11 cellular contexts compared by ENCODE assay signal in the genomic region with DNA sequence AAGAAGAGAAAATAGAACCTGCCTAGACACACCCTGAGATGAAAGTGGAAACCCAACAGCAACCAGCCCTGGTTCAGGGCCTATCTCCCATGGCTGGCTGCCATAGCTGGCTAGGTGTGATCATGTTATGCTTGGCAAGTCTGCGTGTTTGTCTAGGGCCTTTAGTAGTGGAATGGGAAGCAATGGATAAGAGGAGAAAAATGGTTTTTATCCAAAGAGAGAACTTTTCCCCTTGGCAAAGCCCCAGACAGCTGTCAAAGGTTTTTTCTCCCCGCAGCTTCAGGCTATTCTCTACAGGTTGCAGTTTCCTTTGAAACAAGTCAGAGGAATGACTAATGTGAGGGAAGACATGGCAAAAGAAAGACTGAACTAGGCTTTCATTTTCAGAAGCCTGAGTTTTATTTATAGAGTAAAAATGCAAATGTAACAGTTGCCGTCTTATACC.
A peak's percentile ranks its signal among the peaks of the same experiment; 100 is the strongest.
DNase-seq lines count a peak whose midpoint lies in the region; ATAC-seq and TF ChIP-seq lines count a peak whose summit lies in the region.
"Had no signal": no experiment of that assay in that cellular context is flagged by ENCODE, and none has a peak within 500 bp of the region (broad histone marks: within the 10 kb centered on the region; RNA-seq: fewer than 3 reads in every experiment).

No MANE protein-coding gene starts in this region.

- H3K4me3 ChIP-seq in fibroblast of the aortic adventitia (ENCODE audit: low read depth, low read length) (no peak overlapping the region), esophagus squamous epithelium (no peak overlapping the region), Caco-2 (ENCODE audit: low read depth, low read length) (no peak overlapping the region)
- H3K4me3 ChIP-seq: SK-N-MC had no signal

- 32 to 53% methylated on average over 3 of the region's 3 CpGs for WGBS in esophagus squamous epithelium, 2 donors

- H3K27ac Mint-ChIP-seq in Caco-2 (ENCODE audit: unreplicated experiment) = no peak overlapping the region
- H3K27ac Mint-ChIP-seq: nephron progenitor cell had no signal

- H3K36me3 ChIP-seq in esophagus squamous epithelium (no peaks in the 10 kb centered on the region), Caco-2 (ENCODE audit: control insufficient read depth, insufficient read depth, low read length) (no peaks in the 10 kb centered on the region)

- TF ChIP-seq POLR2A in esophagus squamous epithelium (IDR thresholded peaks at IDR 0.05) = no peak

- TF ChIP-seq CTCF in fibroblast of the aortic adventitia (IDR thresholded peaks at IDR 0.05; ENCODE audit: insufficient read depth, low read length) (no peak), esophagus squamous epithelium (IDR thresholded peaks at IDR 0.05) (no peak), Caco-2 (IDR thresholded peaks at IDR 0.05; ENCODE audit: insufficient read depth in 1 of 2, low read depth in 1 of 2, low read length in 1 of 2, severe bottlenecking in 1 of 2, unreplicated experiment in 1 of 2) (no peak)

- CTCF ChIA-PET in Caco-2 (lab: Charles Lee) = no interaction called here

- no peaks in the 10 kb centered on the region for H3K4me1 Mint-ChIP-seq in Caco-2 (ENCODE audit: low read depth, unreplicated experiment)

- peaks cover 4% of the 10 kb centered on the region for H3K27me3 Mint-ChIP-seq in Caco-2 (ENCODE audit: insufficient read depth, unreplicated experiment)

- H3K9me3 Mint-ChIP-seq in Caco-2 (ENCODE audit: unreplicated experiment) = no peaks in the 10 kb centered on the region
- H3K9me3 Mint-ChIP-seq: nephron progenitor cell had no signal

- H3K4me3 Mint-ChIP-seq in Caco-2 (ENCODE audit: unreplicated experiment) = no peak overlapping the region
- H3K4me3 Mint-ChIP-seq: nephron progenitor cell had no signal

- no peak overlapping the region for H3K27ac ChIP-seq in esophagus squamous epithelium
- H3K27ac ChIP-seq: SK-N-MC had no signal

- H3K36me3 Mint-ChIP-seq in Caco-2 (ENCODE audit: insufficient read depth, unreplicated experiment) = no peaks in the 10 kb centered on the region

- H3K27me3 ChIP-seq in esophagus squamous epithelium (no peaks in the 10 kb centered on the region), Caco-2 (replicated peaks; ENCODE audit: control insufficient read depth, insufficient read depth, low read length) (no peaks in the 10 kb centered on the region)

- POLR2A ChIA-PET in Caco-2 (lab: Charles Lee) = no interaction called here

- H3K4me1 ChIP-seq in esophagus squamous epithelium = peaks cover 0 to 16% (median 0%) of the 10 kb centered on the region in 3 donors
- H3K4me1 ChIP-seq in Caco-2 = no peaks in the 10 kb centered on the region

- intact Hi-C loops in esophagus squamous epithelium (cut with DNase I) (loop anchor here (10.0 kb wide), 1 partner anchor 1091 kb away; no protein-coding TSS in a partner anchor), Caco-2 (cut with micrococcal nuclease; ENCODE audit: unreplicated experiment) (loop anchor here (10.0 kb wide), 1 partner anchor 271 kb away; no protein-coding TSS in a partner anchor)

- no peaks in the 10 kb centered on the region for H3K9me3 ChIP-seq in esophagus squamous epithelium
- no peaks in the 10 kb centered on the region for H3K9me3 ChIP-seq in Caco-2

- DNase-seq in ELF-1 (ENCODE audit: low read depth, low spot score) (peak; percentile 4), LoVo (ENCODE audit: low spot score) (peak; percentile 47), fibroblast of the aortic adventitia (ENCODE audit: low read depth) (peak; percentile 66), esophagus squamous epithelium (lab: John Stamatoyannopoulos, UW) (no peak), Caco-2 (no peak), SKM-1 (lab: John Stamatoyannopoulos, UW; ENCODE audit: unreplicated experiment) (no peak)
- no peak for DNase-seq in activated naive CD4-positive, alpha-beta T cell treated with anti-CD3 and anti-CD28 coated beads, Interleukin-2, amount 50 U/mL, for 16 hours
- DNase-seq: activated naive CD4-positive, alpha-beta T cell; nephron progenitor cell had no signal

- ATAC-seq in GM21529 (IDR thresholded peaks at IDR 0.05; ENCODE audit: unreplicated experiment) = peak; percentile 80

- BruUV-seq in Caco-2 (replicated peaks; lab: Mats Ljungman, UMichigan) = no TSS peak

Comparison
In these comparisons a context has a peak if more than half of its experiments do, and no peak if none do; other contexts are left out.
1. DNase-seq: peak in ELF-1 (single experiment), LoVo (single experiment) and fibroblast of the aortic adventitia (single experiment); none in esophagus squamous epithelium (single experiment), Caco-2 (0 of 2), SKM-1 (single experiment) and activated naive CD4-positive, alpha-beta T cell treated with anti-CD3 and anti-CD28 coated beads, Interleukin-2, amount 50 U/mL, for 16 hours (single experiment).